24 cellular contexts compared by ENCODE assay signal in genomic region chr19:1060689-1061088, GRCh38. TPM values are rescaled to one million over a fixed set of nuclear protein-coding genes. Genes with fewer than 3 reads are reported as not detected.
"Had no signal": no experiment of that assay in that cellular context is flagged by ENCODE, and none has a peak within 500 bp of the region (broad histone marks: within the 10 kb centered on the region; RNA-seq: fewer than 3 reads in every experiment).

No MANE protein-coding gene starts in this region.

- FAIRE-seq: RCC 7860 had no signal

- H3K4me2 ChIP-seq: KMS-11, SK-N-SH had no signal

- H3K9ac ChIP-seq: KMS-11, SK-N-SH had no signal

- H3K27ac ChIP-seq: KMS-11 had no signal

- DNase-seq: IMR-90, Kasumi-1, MM.1S, NCI-H1092 treated with DMSO at 0.1 percent for 48 hours, NCI-H1436, NCI-H187, NCI-H2029, NCI-H2081 treated with DMSO at 0.1 percent for 48 hours, NCI-H2171, NCI-H226, NCI-H446, NCI-H510A, NCI-H524 treated with DMSO at 0.1 percent for 48 hours, NCI-H69, NCI-H774, RPMI8226, SHP77, SK-N-SH, SW 1271 had no signal

RNA-seq across cellular contexts. Expression of gene RNU6-2, which starts 39.4 kb away (rescaled TPM):
- total RNA-seq: HT-29, IMR-90, M059J, SK-MEL-5 had no signal
- polyA plus RNA-seq: IMR-90, SK-N-SH had no signal
